Comparison of ENCODE assay signal across 22 cellular contexts in genomic region chr5:179080724-179081123, GRCh38.
"Had no signal": no experiment of that assay in that cellular context is flagged by ENCODE, and none has a peak within 500 bp of the region (broad histone marks: within the 10 kb centered on the region; RNA-seq: fewer than 3 reads in every experiment).

No MANE protein-coding gene starts in this region.

- DNase-seq: cerebellar nuclear complex; colonic mucosa; cortex of kidney; effector CD8-positive, alpha-beta T cell; effector memory CD8-positive, alpha-beta T cell; erythroblast; esophagus squamous epithelium; foreskin fibroblast; foreskin melanocyte; gastrocnemius medialis; glutamatergic neuron; head of caudate nucleus; heart right ventricle; left cardiac atrium; left lung; left ventricle myocardium superior; lower lobe of right lung; mesenchymal stem cell; naive B cell had no signal

- H3K27me3 Mint-ChIP-seq: dendritic cell treated with granulocyte-macrophage colony-stimulating factor and Interleukin-4, amounts not matched to agents 40 ng/mL and 50 ng/mL, for 4 days; effector memory CD8-positive, alpha-beta T cell; naive B cell had no signal

- H3K4me1 ChIP-seq: colonic mucosa, esophagus squamous epithelium, gastrocnemius medialis, heart right ventricle, left lung, lower lobe of right lung had no signal

- H3K27ac Mint-ChIP-seq: dendritic cell treated with granulocyte-macrophage colony-stimulating factor and Interleukin-4, amounts not matched to agents 40 ng/mL and 50 ng/mL, for 4 days; effector memory CD8-positive, alpha-beta T cell; mesothelial cell of epicardium; naive B cell had no signal

- H3K4me3 ChIP-seq: colonic mucosa, esophagus squamous epithelium, heart right ventricle, left lung, lower lobe of right lung had no signal

- H3K27ac ChIP-seq: colonic mucosa, epithelial cell of prostate, esophagus squamous epithelium, gastrocnemius medialis, heart right ventricle, left lung, lower lobe of right lung had no signal

- H3K36me3 ChIP-seq: colonic mucosa had no signal

- H3K4me3 Mint-ChIP-seq: dendritic cell treated with granulocyte-macrophage colony-stimulating factor and Interleukin-4, amounts not matched to agents 40 ng/mL and 50 ng/mL, for 4 days; effector memory CD8-positive, alpha-beta T cell; mesothelial cell of epicardium had no signal

- H3K27me3 ChIP-seq: colonic mucosa, esophagus squamous epithelium, heart right ventricle, left lung had no signal

- H3K4me1 Mint-ChIP-seq: mesothelial cell of epicardium, naive B cell had no signal
